Comparison of ENCODE assay signal across 8 cellular contexts in genomic region chr4:40255722-40256281, GRCh38. TPM values are rescaled to one million over a fixed set of nuclear protein-coding genes. Genes with fewer than 3 reads are reported as not detected.
DNase-seq lines count a peak whose midpoint lies in the region; ATAC-seq and TF ChIP-seq lines count a peak whose summit lies in the region.

No MANE protein-coding gene starts in this region.

- H3K79me1 ChIP-seq in IMR-90 (ENCODE audit: low read depth in 1 of 2, low read length in 2 of 2), result no peaks in the 10 kb centered on the region

- peak overlapping the region; percentile 66; the same call in 1 of the 2 replicates for H3K4me2 ChIP-seq in IMR-90 (ENCODE audit: low read depth, low read length)

- intact Hi-C loops in IMR-90 (cut with micrococcal nuclease), result no loop called here
- intact Hi-C loops in body of pancreas (cut with DNase I), result no loop called here
- intact Hi-C loops in colonic mucosa (cut with DNase I), result no loop called here
- intact Hi-C loops in posterior vena cava (cut with DNase I), result no loop called here

- peaks cover 6% of the 10 kb centered on the region for H3K9me1 ChIP-seq in IMR-90 (ENCODE audit: insufficient read depth, low read length)

- peak overlapping the region; percentile 3; the same call in 1 of the 2 replicates for H2BK120ac ChIP-seq in IMR-90 (ENCODE audit: low read depth, low read length)

- H2BK15ac ChIP-seq in IMR-90 (ENCODE audit: low read depth, low read length), result no peak overlapping the region

- no peak for TF ChIP-seq RAD21 in IMR-90 (IDR thresholded peaks at IDR 0.05; ENCODE audit: low read length)

- H3K27me3 ChIP-seq in IMR-90 (ENCODE audit: control insufficient read depth, insufficient read depth, low read length) (no peaks in the 10 kb centered on the region; the same call in 1 of the 2 replicates), body of pancreas (no peaks in the 10 kb centered on the region), colonic mucosa (no peaks in the 10 kb centered on the region)

- H2AK5ac ChIP-seq in IMR-90 (ENCODE audit: low read depth, low read length), result no peak overlapping the region

- H3K4me3 ChIP-seq in IMR-90 (ENCODE audit: insufficient read depth, low read depth, low read length) (no peak overlapping the region), body of pancreas (no peak overlapping the region), colonic mucosa (no peak overlapping the region)

- peaks cover 6% of the 10 kb centered on the region; the same call in 1 of the 2 replicates for H4K20me1 ChIP-seq in IMR-90 (ENCODE audit: insufficient read depth, low read length)

- no TSS peak for BruUV-seq in IMR-90 (replicated peaks; lab: Mats Ljungman, UMichigan)

- H3K9ac ChIP-seq in IMR-90 (ENCODE audit: low read depth, low read length), result no peak overlapping the region
- no peak overlapping the region for H3K9ac ChIP-seq in colonic mucosa (ENCODE audit: low read depth in 2 of 2, low read length in 2 of 2)

- in situ Hi-C loops in IMR-90 (cut with MboI; ENCODE audit: low sequenced_read_pairs), result no loop called here

- ATAC-seq in IMR-90 (ENCODE audit: low read depth) (peak; percentile 97), body of pancreas (peak; percentile 50)

- peaks cover 9% of the 10 kb centered on the region for H3K4me1 ChIP-seq in IMR-90 (ENCODE audit: control insufficient read depth, insufficient read depth, low read length)
- H3K4me1 ChIP-seq in body of pancreas, result no peaks in the 10 kb centered on the region
- H3K4me1 ChIP-seq in colonic mucosa, result no peaks in the 10 kb centered on the region

- no peak overlapping the region for H3K14ac ChIP-seq in IMR-90 (replicated peaks; ENCODE audit: low read depth, low read length)

- CTCF ChIA-PET in IMR-90 (lab: Yijun Ruan, JAX), result interaction anchor here (1.0 kb wide), 1 partner anchor 61 kb away, joined by 4 read pairs; no protein-coding TSS in a partner anchor

- POLR2A ChIA-PET in IMR-90 (lab: Charles Lee; ENCODE audit: unreplicated experiment), result no interaction called here

- H4K91ac ChIP-seq in IMR-90 (ENCODE audit: insufficient read depth, low read depth, low read length), result no peak overlapping the region

- dilution Hi-C loops in IMR-90 (cut with HindIII; ENCODE audit: low sequenced_read_pairs, unreplicated experiment), result no loop called here

- no peaks in the 10 kb centered on the region for H3K36me3 ChIP-seq in IMR-90 (ENCODE audit: control insufficient read depth, insufficient read depth, low read length)
- no peaks in the 10 kb centered on the region for H3K36me3 ChIP-seq in body of pancreas (replicated peaks in 1 of 2; ENCODE audit: insufficient read depth in 1 of 2, low read depth in 2 of 2)
- no peaks in the 10 kb centered on the region for H3K36me3 ChIP-seq in colonic mucosa

- TF ChIP-seq CTCF in IMR-90 (conservative IDR thresholded peaks at IDR 0.05; ENCODE audit: low read depth, low read length), result no peak
- TF ChIP-seq CTCF in body of pancreas (IDR thresholded peaks at IDR 0.05), result no peak
- no peak for TF ChIP-seq CTCF in colonic mucosa (IDR thresholded peaks at IDR 0.05)

- H2AK9ac ChIP-seq in IMR-90 (replicated peaks; ENCODE audit: low read depth, low read length, poor library complexity), result no peak overlapping the region

- WGBS in IMR-90 (ENCODE audit: extremely low coverage in 2 of 2, insufficient read length in 1 of 2), 2 experiments, result no CpG with 5 or more reads among the region's 1 CpG
- WGBS in body of pancreas, 2 donors, result 50 to 57% methylated on average over 1 of the region's 1 CpG

- no peak overlapping the region for H3K56ac ChIP-seq in IMR-90 (ENCODE audit: extremely low read depth, insufficient read depth, low read length)

- peak overlapping the region; percentile 6 for H2BK5ac ChIP-seq in IMR-90 (ENCODE audit: low read depth, low read length, poor library complexity, severe bottlenecking)

- DNase-seq in COLO829 (ENCODE audit: low spot score) (peak; percentile 38), IMR-90 (peak; percentile 99), body of pancreas (no peak), myocyte (ENCODE audit: low read depth) (peak; percentile 81), colonic mucosa (no peak), posterior vena cava (ENCODE audit: low spot score) (no peak), NCI-H82 treated with DMSO at 0.1 percent for 48 hours (lab: John Stamatoyannopoulos, UW; ENCODE audit: unreplicated experiment) (no peak)
- DNase-seq in activated effector memory CD4-positive, alpha-beta T cell treated with Interleukin-2 at 50 U/mL for 16 hours, result no peak

- H3K18ac ChIP-seq in IMR-90 (ENCODE audit: low read depth, low read length), result no peak overlapping the region

- 0 out of 4 replicates have a peak overlapping the region, but pooled peaks of 1 of the 2 experiments have one; percentile 50 for H4K8ac ChIP-seq in IMR-90 (ENCODE audit: low read depth in 2 of 2, low read length in 2 of 2)

- no peak overlapping the region for H4K5ac ChIP-seq in IMR-90 (ENCODE audit: low read depth, low read length)

- peak overlapping the region; percentile 35; the same call in 1 of the 2 replicates for H2BK20ac ChIP-seq in IMR-90 (ENCODE audit: low read depth, low read length)

- peak overlapping the region; percentile 39 for H3K4ac ChIP-seq in IMR-90 (ENCODE audit: low read depth, low read length)

- peak overlapping the region; percentile 56; the same call in 1 of the 2 replicates for H3K27ac ChIP-seq in IMR-90 (ENCODE audit: insufficient read depth, low read length)
- no peak overlapping the region for H3K27ac ChIP-seq in body of pancreas
- no peak overlapping the region for H3K27ac ChIP-seq in colonic mucosa

- no peaks in the 10 kb centered on the region for H3K9me3 ChIP-seq in IMR-90 (ENCODE audit: control insufficient read depth, insufficient read depth, low read length)
- no peaks in the 10 kb centered on the region for H3K9me3 ChIP-seq in body of pancreas
- no peaks in the 10 kb centered on the region for H3K9me3 ChIP-seq in colonic mucosa

- TF ChIP-seq POLR2A in IMR-90 (IDR thresholded peaks at IDR 0.05; ENCODE audit: low read depth, low read length) (no peak), body of pancreas (IDR thresholded peaks at IDR 0.05) (no peak)

- no peak overlapping the region for H2AFZ ChIP-seq in IMR-90 (replicated peaks; ENCODE audit: low read length, poor library complexity)

- H3K23ac ChIP-seq in IMR-90 (ENCODE audit: low read depth, low read length), result no peak overlapping the region

TF ChIP-seq in IMR-90, 13 proteins besides CTCF, POLR2A, EP300 and RAD21:
- TF ChIP-seq USF2 (IDR thresholded peaks at IDR 0.05; ENCODE audit: low read depth, low read length) (no peak), BHLHE40 (IDR thresholded peaks at IDR 0.05; ENCODE audit: low read depth, low read length) (peak; percentile 57; the same call in 1 of the 2 replicates), ELK1 (IDR thresholded peaks at IDR 0.05; ENCODE audit: borderline replicate concordance, low read depth, low read length) (no peak), MAZ (IDR thresholded peaks at IDR 0.05; ENCODE audit: borderline replicate concordance, low read depth, low read length) (no peak), MXI1 (IDR thresholded peaks at IDR 0.05; ENCODE audit: borderline replicate concordance, low read depth, low read length) (no peak), NFE2L2 (IDR thresholded peaks at IDR 0.05; ENCODE audit: low read depth, low read length) (no peak), RFX5 (IDR thresholded peaks at IDR 0.05; ENCODE audit: low read depth, low read length) (peak; percentile 51), CEBPB (IDR thresholded peaks at IDR 0.05; ENCODE audit: low read depth, low read length) (no peak), FOS (IDR thresholded peaks at IDR 0.05; ENCODE audit: low read depth, low read length) (peak; percentile 94), CHD1 (IDR thresholded peaks at IDR 0.05; ENCODE audit: low read depth, low read length) (no peak), MAFK (IDR thresholded peaks at IDR 0.05; ENCODE audit: low read depth, low read length) (no peak), SMC3 (IDR thresholded peaks at IDR 0.05; ENCODE audit: low read depth, low read length) (no peak), RCOR1 (IDR thresholded peaks at IDR 0.05; ENCODE audit: insufficient replicate concordance, low read length) (no peak)
TF ChIP-seq in IMR-90: peak in this region for 3.

RNA-seq across cellular contexts. Expression of gene RHOH, which starts 59.0 kb away (rescaled TPM):
- total RNA-seq in IMR-90 (2012; rRNA removed) (under 0.01 TPM in 1 of 2 replicates, not detected in the other), body of pancreas (1 to 10 TPM; 2.9 to 7.9 TPM), myocyte (not detected in 2 replicates), colonic mucosa (1 to 10 TPM; 1.6 to 2.6 TPM), posterior vena cava (1 to 10 TPM; 3.2 to 4.2 TPM)
- polyA plus RNA-seq in IMR-90 (2012; rRNA removed), result not detected in 2 replicates
- not detected in 2 replicates for polyA plus RNA-seq in IMR-90 (2012; cell fraction: cytosol; rRNA removed)
- not detected in 2 replicates for polyA plus RNA-seq in IMR-90 (2012; cell fraction: nucleus; rRNA removed; ENCODE audit: low replicate concordance)
- 0.15 TPM for polyA plus RNA-seq in myocyte (2012)

Comparison
In these comparisons a context has a peak if more than half of its experiments do, and no peak if none do; other contexts are left out.
1. DNase-seq: peak in COLO829 (single experiment), IMR-90 (single experiment) and myocyte (single experiment); none in body of pancreas (0 of 4), colonic mucosa (single experiment), activated effector memory CD4-positive, alpha-beta T cell treated with Interleukin-2 at 50 U/mL for 16 hours (single experiment), posterior vena cava (single experiment) and NCI-H82 treated with DMSO at 0.1 percent for 48 hours (single experiment).